ENCODE assay signal across 1 cellular context in genomic region chr5:445591-445990, GRCh38.
TF ChIP-seq lines count a peak whose summit lies in the region.

No MANE protein-coding gene starts in this region.

TF ChIP-seq in HCT116, 20 proteins besides CTCF, POLR2A, EP300 and RAD21 (continued from another document):
- TF ChIP-seq EGR1 (IDR thresholded peaks at IDR 0.05; ENCODE audit: low read depth) (no peak), CEBPB (IDR thresholded peaks at IDR 0.05; ENCODE audit: low read depth) (no peak)
